Comparison of ENCODE assay signal across 17 cellular contexts in the genomic region with DNA sequence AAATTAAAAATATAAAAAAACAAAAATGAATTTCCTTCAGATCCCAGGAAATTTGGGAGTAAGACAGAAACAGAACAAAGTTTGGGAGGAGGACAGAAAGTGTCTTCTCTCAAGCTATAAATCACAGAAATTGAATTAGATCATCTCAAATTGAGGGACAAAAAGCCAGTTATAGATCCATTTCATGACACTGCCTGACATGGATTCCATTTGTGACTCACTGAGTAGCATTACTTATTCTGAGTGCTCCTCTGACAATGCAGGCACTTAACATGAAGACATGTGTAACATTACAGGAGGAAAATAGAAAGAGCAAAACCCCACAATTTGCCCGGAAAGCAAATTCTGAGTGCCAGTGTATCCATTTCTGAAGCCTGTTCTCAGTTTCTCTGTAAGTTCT.
A peak's percentile ranks its signal among the peaks of the same experiment; 100 is the strongest.
DNase-seq lines count a peak whose midpoint lies in the region; ATAC-seq, FAIRE-seq and TF ChIP-seq lines count a peak whose summit lies in the region.
"Had no signal": no experiment of that assay in that cellular context is flagged by ENCODE, and none has a peak within 500 bp of the region (broad histone marks: within the 10 kb centered on the region; RNA-seq: fewer than 3 reads in every experiment).

No MANE protein-coding gene starts in this region.

- no peak overlapping the region for H2AK5ac ChIP-seq in neuronal stem cell (ENCODE audit: low read depth, low read length)

- WGBS in SK-N-SH (ENCODE audit: low lambda C conversion rate): 100% methylated on average over 1 of the region's 1 CpG
- no CpG with 5 or more reads among the region's 1 CpG for WGBS in neuronal stem cell (ENCODE audit: extremely low coverage in 2 of 2, insufficient read length in 2 of 2, insufficient replicate concordance in 1 of 2), 2 donors

- no peaks in the 10 kb centered on the region for H3F3A ChIP-seq in SK-N-SH (replicated peaks; ENCODE audit: insufficient read depth)
- no peaks in the 10 kb centered on the region for H3F3A ChIP-seq in neural cell (ENCODE audit: insufficient read depth, low read length, poor library complexity, severe bottlenecking)

- no peaks in the 10 kb centered on the region for H3K9me3 ChIP-seq in SK-N-SH
- no peaks in the 10 kb centered on the region for H3K9me3 ChIP-seq in neural cell (ENCODE audit: low read length)
- H3K9me3 ChIP-seq in neuronal stem cell (replicated peaks in 1 of 2; ENCODE audit: control insufficient read depth in 2 of 2, insufficient read depth in 1 of 2, low read depth in 1 of 2, low read length in 2 of 2): no peaks in the 10 kb centered on the region
- H3K9me3 ChIP-seq: BLaER1 treated with 17β-estradiol and CSF1 and Interleukin-3, amounts not matched to agents 10 nM and 100 nM had no signal

- H3K9me2 ChIP-seq in SK-N-SH: no peaks in the 10 kb centered on the region
- no peaks in the 10 kb centered on the region for H3K9me2 ChIP-seq in neural cell (ENCODE audit: insufficient read depth, low read length)

- H4K91ac ChIP-seq in neuronal stem cell (ENCODE audit: low read depth, low read length, poor library complexity): no peak overlapping the region

- H3K18ac ChIP-seq in neuronal stem cell (ENCODE audit: low read length): no peak overlapping the region

- H3K4me1 ChIP-seq in SK-N-SH (ENCODE audit: control insufficient read depth in 1 of 2, insufficient read depth in 2 of 2, low read depth in 1 of 2, low read length in 1 of 2) (peaks cover 7 to 29% of the 10 kb centered on the region in 2 experiments; a peak in 3 of 4 replicates), neuronal stem cell (ENCODE audit: control insufficient read depth in 2 of 2, insufficient read depth in 1 of 2, low read depth in 1 of 2, low read length in 2 of 2) (no peaks in the 10 kb centered on the region)

- POLR2A ChIA-PET in SK-N-SH (lab: Yijun Ruan, JAX): interaction anchor here (1.8 kb wide), 1 partner anchor 300 kb away, joined by 6 read pairs; the partner anchor contains the start of gene KLF7

- H2BK120ac ChIP-seq in neuronal stem cell (ENCODE audit: low read depth, low read length): no peak overlapping the region

- TF ChIP-seq EP300 in SK-N-SH (IDR thresholded peaks at IDR 0.05; ENCODE audit: borderline replicate concordance in 1 of 2, low read depth in 1 of 2, low read length in 1 of 2) (no peak), neural cell (conservative IDR thresholded peaks at IDR 0.05; ENCODE audit: poor library complexity, severe bottlenecking) (peak; percentile 89)

- H3K27ac ChIP-seq in SK-N-SH (ENCODE audit: low read depth in 2 of 2, low read length in 1 of 2) (no peak overlapping the region; a peak in 1 of 4 replicates), neural cell (ENCODE audit: low read length) (peak overlapping the region; percentile 66), neuronal stem cell (replicated peaks; ENCODE audit: low read length) (no peak overlapping the region)
- H3K27ac ChIP-seq: BLaER1 treated with 17β-estradiol and CSF1 and Interleukin-3, amounts not matched to agents 10 nM and 100 nM; HL-60 had no signal

- H2AFZ ChIP-seq in SK-N-SH (ENCODE audit: low read depth) (no peak overlapping the region; the same call in 1 of the 2 replicates), neural cell (ENCODE audit: low read depth, low read length) (no peak overlapping the region), neuronal stem cell (ENCODE audit: low read length) (no peak overlapping the region)

- H3K4me2 ChIP-seq in SK-N-SH (no peak overlapping the region), neural cell (ENCODE audit: low read length) (no peak overlapping the region), neuronal stem cell (ENCODE audit: insufficient read depth, low read length, poor library complexity, severe bottlenecking) (no peak overlapping the region)
- H3K4me2 ChIP-seq: BLaER1 treated with 17β-estradiol and CSF1 and Interleukin-3, amounts not matched to agents 10 nM and 100 nM had no signal

- CTCF ChIA-PET in SK-N-SH (lab: Yijun Ruan, JAX): interaction anchor here (0.9 kb wide), 1 partner anchor 665 kb away, joined by 3 read pairs; no protein-coding TSS in a partner anchor

- DNase-seq in SK-N-SH (no peak), bronchial epithelial cell (ENCODE audit: low read depth) (peak; percentile 22), RPMI8226 (no peak), epidermal melanocyte (ENCODE audit: insufficient read length, low spot score) (no peak), neuronal stem cell (ENCODE audit: low spot score) (no peak)
- DNase-seq: ACHN; Calu3; CD4-positive, alpha-beta T cell; DMS 273 treated with DMSO at 0.1 percent for 48 hours; EL; GDM1; HCEC 1CT had no signal

- no peaks in the 10 kb centered on the region for H3K36me3 ChIP-seq in SK-N-SH (replicated peaks in 1 of 2; ENCODE audit: control insufficient read depth in 1 of 2, insufficient read depth in 2 of 2, low read length in 1 of 2)
- H3K36me3 ChIP-seq in bronchial epithelial cell (ENCODE audit: control insufficient read depth, insufficient read depth, low read length): no peaks in the 10 kb centered on the region
- H3K36me3 ChIP-seq in neural cell (ENCODE audit: insufficient read depth, low read length): no peaks in the 10 kb centered on the region
- no peaks in the 10 kb centered on the region for H3K36me3 ChIP-seq in neuronal stem cell (replicated peaks in 1 of 2; ENCODE audit: control insufficient read depth in 2 of 2, insufficient read depth in 2 of 2, low read length in 2 of 2)
- H3K36me3 ChIP-seq: BLaER1 treated with 17β-estradiol and CSF1 and Interleukin-3, amounts not matched to agents 10 nM and 100 nM had no signal

- no peak overlapping the region for H3K14ac ChIP-seq in neuronal stem cell (ENCODE audit: low read length)

- H4K20me1 ChIP-seq in SK-N-SH (ENCODE audit: insufficient read depth) (no peaks in the 10 kb centered on the region), neural cell (ENCODE audit: insufficient read depth) (no peaks in the 10 kb centered on the region)
- H4K20me1 ChIP-seq: BLaER1 treated with 17β-estradiol and CSF1 and Interleukin-3, amounts not matched to agents 10 nM and 100 nM had no signal

- no peak overlapping the region for H2BK15ac ChIP-seq in neuronal stem cell (ENCODE audit: low read length)

- no peak overlapping the region for H3K4ac ChIP-seq in neuronal stem cell (ENCODE audit: low read length)

- FAIRE-seq in bronchial epithelial cell (lab: Jason Lieb, UNC): no peak
- FAIRE-seq: K562 had no signal

- H3K9ac ChIP-seq in SK-N-SH: no peak overlapping the region
- H3K9ac ChIP-seq in neural cell (ENCODE audit: low read length): peak overlapping the region; percentile 18
- no peak overlapping the region for H3K9ac ChIP-seq in neuronal stem cell (ENCODE audit: low read depth, low read length, poor library complexity)
- H3K9ac ChIP-seq: BLaER1 treated with 17β-estradiol and CSF1 and Interleukin-3, amounts not matched to agents 10 nM and 100 nM had no signal

- TF ChIP-seq CTCF in SK-N-SH (IDR thresholded peaks at IDR 0.05) (no peak), bronchial epithelial cell (IDR thresholded peaks at IDR 0.05; ENCODE audit: insufficient read depth, low read length, severe bottlenecking) (no peak), neural cell (IDR thresholded peaks at IDR 0.05; ENCODE audit: poor library complexity, severe bottlenecking) (no peak)

- no peak overlapping the region for H3K4me3 ChIP-seq in SK-N-SH (ENCODE audit: low read depth in 2 of 2, low read length in 1 of 2)
- H3K4me3 ChIP-seq in bronchial epithelial cell (ENCODE audit: low read depth, low read length): no peak overlapping the region
- no peak overlapping the region for H3K4me3 ChIP-seq in neural cell (ENCODE audit: low read length)
- no peak overlapping the region for H3K4me3 ChIP-seq in neuronal stem cell (ENCODE audit: low read length in 2 of 2)
- H3K4me3 ChIP-seq: BLaER1 treated with 17β-estradiol and CSF1 and Interleukin-3, amounts not matched to agents 10 nM and 100 nM; K562 had no signal

- H4K8ac ChIP-seq in neuronal stem cell (ENCODE audit: low read depth, low read length): no peak overlapping the region

- no peak for TF ChIP-seq RAD21 in SK-N-SH (IDR thresholded peaks at IDR 0.05; ENCODE audit: low read length)
- TF ChIP-seq RAD21 in neural cell (conservative IDR thresholded peaks at IDR 0.05): peak; percentile 31

- H3K23ac ChIP-seq in neuronal stem cell (ENCODE audit: low read depth, low read length, poor library complexity): no peak overlapping the region

- no peaks in the 10 kb centered on the region for H3K79me1 ChIP-seq in neuronal stem cell (ENCODE audit: low read depth, low read length)

- no peak overlapping the region for H2BK12ac ChIP-seq in neuronal stem cell (ENCODE audit: low read length)

- no peak overlapping the region for H2BK5ac ChIP-seq in neuronal stem cell (ENCODE audit: low read length)

- H3K79me2 ChIP-seq in SK-N-SH (ENCODE audit: insufficient read depth): no peaks in the 10 kb centered on the region
- H3K79me2 ChIP-seq in neural cell (replicated peaks; ENCODE audit: insufficient read depth, low read length): no peaks in the 10 kb centered on the region

- ATAC-seq in SK-N-SH treated with all-trans-retinoic acid at 6 μM for 48 hours: no peak
- ATAC-seq: K562 had no signal

- H3K27me3 ChIP-seq in SK-N-SH (ENCODE audit: insufficient read depth) (no peaks in the 10 kb centered on the region), bronchial epithelial cell (ENCODE audit: control insufficient read depth, insufficient read depth, low read length) (no peaks in the 10 kb centered on the region), neural cell (ENCODE audit: insufficient read depth, low read depth, low read length) (no peaks in the 10 kb centered on the region), neuronal stem cell (ENCODE audit: control insufficient read depth in 3 of 3, insufficient read depth in 3 of 3, low read depth in 1 of 3, low read length in 3 of 3) (no peaks in the 10 kb centered on the region)
- H3K27me3 ChIP-seq: BLaER1 treated with 17β-estradiol and CSF1 and Interleukin-3, amounts not matched to agents 10 nM and 100 nM had no signal

TF ChIP-seq in SK-N-SH treated with all-trans-retinoic acid at 6 μM for 48 hours, 23 proteins besides CTCF, POLR2A, EP300 and RAD21 (continues in another document):
- peak; percentile 59 for TF ChIP-seq ISL1 (CRISPR knock-in tag; IDR thresholded peaks at IDR 0.05)

TF ChIP-seq in SK-N-SH, 30 proteins besides CTCF, POLR2A, EP300 and RAD21 (continues in another document):
- no peak for TF ChIP-seq POLR2AphosphoS5 (IDR thresholded peaks at IDR 0.05; ENCODE audit: low read depth, low read length)
- TF ChIP-seq JUND (IDR thresholded peaks at IDR 0.05): no peak
- TF ChIP-seq MAX (IDR thresholded peaks at IDR 0.05; ENCODE audit: low read depth): no peak

TF ChIP-seq in neural cell, 6 proteins besides CTCF, POLR2A, EP300 and RAD21 (continues in another document):
- TF ChIP-seq POLR2AphosphoS5 (IDR thresholded peaks at IDR 0.05): peak; percentile 74
- no peak for TF ChIP-seq EZH2 (IDR thresholded peaks at IDR 0.05; ENCODE audit: borderline replicate concordance, insufficient read depth, low read length, poor library complexity, severe bottlenecking)
